In the genomic region with DNA sequence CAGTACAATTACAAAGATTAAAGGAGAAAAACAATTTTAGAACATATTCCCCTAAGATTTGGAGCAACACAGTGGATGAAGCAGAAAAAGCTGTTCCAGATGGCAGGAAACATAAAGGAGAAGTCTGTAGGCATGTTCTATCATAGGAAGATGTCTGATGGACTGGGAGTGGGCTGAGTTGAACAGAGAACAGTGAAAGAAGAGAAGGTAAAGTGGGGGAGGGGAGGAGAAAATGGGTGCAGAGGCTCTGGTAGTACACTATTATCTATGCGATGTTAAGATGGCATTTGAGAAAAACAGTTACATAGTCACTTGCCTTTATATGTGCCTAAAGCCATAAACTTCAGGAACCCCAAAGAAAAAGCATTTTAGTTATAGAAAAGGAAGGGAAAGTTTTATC, we compare ENCODE assay signal across 20 cellular contexts.
"Had no signal": no experiment of that assay in that cellular context is flagged by ENCODE, and none has a peak within 500 bp of the region (broad histone marks: within the 10 kb centered on the region; RNA-seq: fewer than 3 reads in every experiment).

No MANE protein-coding gene starts in this region.

- H3K27me3 ChIP-seq: breast epithelium, esophagus muscularis mucosa, pancreas, right atrium auricular region had no signal

- H3K36me3 ChIP-seq: breast epithelium, esophagus muscularis mucosa, pancreas, right atrium auricular region had no signal

- H3K4me3 ChIP-seq: breast epithelium, esophagus muscularis mucosa, pancreas, psoas muscle, right atrium auricular region had no signal

- H3K27ac ChIP-seq: breast epithelium, esophagus muscularis mucosa, pancreas, psoas muscle, right atrium auricular region had no signal

- H3K27ac Mint-ChIP-seq: activated B cell treated with CpG ODN at 0.5 μM for 24 hours; activated CD4-positive, alpha-beta T cell treated with anti-CD3 and anti-CD28 coated beads for 36 hours; activated naive CD4-positive, alpha-beta T cell treated with anti-CD3 and anti-CD28 coated beads for 36 hours; activated naive CD8-positive, alpha-beta T cell treated with anti-CD3 and anti-CD28 coated beads, Interleukin-2, amount 10 ng/mL, durations not matched to agents 7 days and 5 days; effector memory CD8-positive, alpha-beta T cell; natural killer cell had no signal

- H3K9me3 Mint-ChIP-seq: activated B cell treated with CpG ODN at 0.5 μM for 24 hours; activated naive CD4-positive, alpha-beta T cell treated with anti-CD3 and anti-CD28 coated beads for 36 hours; activated naive CD8-positive, alpha-beta T cell treated with anti-CD3 and anti-CD28 coated beads, Interleukin-2, amount 10 ng/mL, durations not matched to agents 7 days and 5 days; central memory CD8-positive, alpha-beta T cell; effector memory CD8-positive, alpha-beta T cell; natural killer cell had no signal

- H3K4me1 ChIP-seq: breast epithelium, psoas muscle had no signal

- H3K4me3 Mint-ChIP-seq: activated B cell treated with CpG ODN at 0.5 μM for 24 hours; activated CD4-positive, alpha-beta T cell treated with anti-CD3 and anti-CD28 coated beads for 36 hours; activated naive CD4-positive, alpha-beta T cell treated with anti-CD3 and anti-CD28 coated beads for 36 hours; activated naive CD8-positive, alpha-beta T cell treated with anti-CD3 and anti-CD28 coated beads, Interleukin-2, amount 10 ng/mL, durations not matched to agents 7 days and 5 days; central memory CD8-positive, alpha-beta T cell; effector memory CD8-positive, alpha-beta T cell; natural killer cell had no signal

- H3K9me3 ChIP-seq: breast epithelium, esophagus muscularis mucosa, pancreas, psoas muscle, right atrium auricular region had no signal

- H3K36me3 Mint-ChIP-seq: natural killer cell had no signal

- DNase-seq: activated B cell treated with CpG ODN at 0.5 μM for 24 hours; activated CD4-positive, alpha-beta T cell treated with anti-CD3 and anti-CD28 coated beads for 36 hours; activated CD4-positive, alpha-beta T cell treated with anti-CD3 and anti-CD28 coated beads, Interleukin-2, amount 50 U/mL, for 48 hours; activated naive CD4-positive, alpha-beta T cell treated with anti-CD3 and anti-CD28 coated beads for 36 hours; activated naive CD8-positive, alpha-beta T cell treated with anti-CD3 and anti-CD28 coated beads, Interleukin-2, amount 10 ng/mL, durations not matched to agents 7 days and 5 days; activated T-cell treated with anti-CD3 and anti-CD28 coated beads, Interleukin-2, amount 50 U/mL, for 48 hours; amniotic stem cell; effector memory CD8-positive, alpha-beta T cell; head of caudate nucleus; hypothalamus; midbrain; natural killer cell; pancreas; psoas muscle; stimulated activated CD4-positive, alpha-beta T cell treated with anti-CD3 and anti-CD28 coated beads, Interleukin-4, amount 100 ng/mL, for 24 hours; stimulated activated naive CD8-positive, alpha-beta T cell treated with anti-CD3 and anti-CD28 coated beads, Interleukin-15, Interleukin-2, amounts not matched to agents 100 U/mL and 50 U/mL, for 24 hours had no signal
